ENCODE assay signal across 13 cellular contexts in the genomic region with DNA sequence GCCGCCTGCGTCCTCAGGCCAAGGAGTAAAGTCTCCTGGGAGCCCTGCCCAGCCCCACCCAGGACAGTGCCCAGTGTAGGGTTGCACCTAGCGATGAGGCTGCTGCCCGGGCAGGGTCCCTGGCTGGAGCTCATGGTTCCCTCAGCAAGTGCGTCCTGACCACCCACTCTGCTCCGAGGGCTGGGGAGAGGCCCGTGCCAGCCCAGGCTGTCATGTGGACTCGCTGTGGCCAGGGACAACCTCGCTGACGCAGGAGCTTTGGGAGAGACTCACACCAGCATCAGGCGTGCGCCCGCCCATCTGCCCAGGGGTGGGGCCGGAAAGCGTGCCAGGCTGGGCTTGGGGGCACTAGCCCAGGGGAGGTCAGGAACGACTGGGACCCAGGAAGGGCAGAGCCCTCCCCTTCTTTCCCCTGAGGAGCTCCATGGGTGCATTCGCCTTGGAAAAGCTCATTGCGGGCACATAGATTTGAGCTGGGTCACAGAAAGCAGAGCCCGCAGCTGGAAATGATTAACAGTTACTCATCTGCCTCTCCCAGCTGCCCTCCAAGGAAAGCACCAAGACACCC. TPM values are rescaled to one million over a fixed set of nuclear protein-coding genes. Genes with fewer than 3 reads are reported as not detected.
DNase-seq lines count a peak whose midpoint lies in the region; FAIRE-seq and TF ChIP-seq lines count a peak whose summit lies in the region.
"Had no signal": no experiment of that assay in that cellular context is flagged by ENCODE, and none has a peak within 500 bp of the region (broad histone marks: within the 10 kb centered on the region; RNA-seq: fewer than 3 reads in every experiment).

No MANE protein-coding gene starts in this region.

- H3K23ac ChIP-seq in H1 (ENCODE audit: insufficient read length), result no peak overlapping the region

- no peak overlapping the region for H3K4ac ChIP-seq in H1 (replicated peaks; ENCODE audit: insufficient read length, low read depth, low read length)

- H2BK5ac ChIP-seq in H1 (ENCODE audit: low read depth, low read length), result no peak overlapping the region

- intact Hi-C loops in left ventricle myocardium inferior (cut with micrococcal nuclease), result no loop called here

- H3K23me2 ChIP-seq in H1 (ENCODE audit: low read depth, low read length), result peaks cover 1% of the 10 kb centered on the region; the same call in 1 of the 2 replicates

- H4K8ac ChIP-seq in H1 (ENCODE audit: extremely low read depth, insufficient read depth, low read length), result peak overlapping the region; percentile 28; the same call in 1 of the 2 replicates

- no peak overlapping the region for H3K27ac ChIP-seq in H1 (ENCODE audit: low read depth, low read length)
- peak overlapping the region; percentile 14 for H3K27ac ChIP-seq in osteoblast (ENCODE audit: low read depth, low read length)
- H3K27ac ChIP-seq in left ventricle myocardium inferior (replicated peaks), result no peak overlapping the region
- H3K27ac ChIP-seq: neutrophil had no signal

- WGBS in H1 (ENCODE audit: extremely low coverage in 1 of 2, insufficient coverage in 1 of 2, insufficient read length in 1 of 2, insufficient replicate concordance in 2 of 2, low coverage in 1 of 2, low lambda C conversion rate in 2 of 2, missing lambda C conversion rate in 1 of 2), 2 experiments, result 92% methylated on average over 16 of the region's 19 CpGs; no CpG with 5 or more reads in 1 of the 2 experiments

- no peaks in the 10 kb centered on the region for H4K20me1 ChIP-seq in H1 (replicated peaks in 1 of 2; ENCODE audit: control insufficient read depth in 1 of 2, insufficient read depth in 2 of 2, low read length in 2 of 2)
- peaks cover 3% of the 10 kb centered on the region for H4K20me1 ChIP-seq in osteoblast (ENCODE audit: insufficient read depth, low read length)

- H3K18ac ChIP-seq in H1 (ENCODE audit: extremely low read depth, low read length), result no peak overlapping the region

- H4K91ac ChIP-seq in H1 (replicated peaks; ENCODE audit: insufficient read length, low read length), result no peak overlapping the region

- TF ChIP-seq EP300 in H1 (IDR thresholded peaks at IDR 0.05; ENCODE audit: borderline replicate concordance in 1 of 2, low read depth in 2 of 2, low read length in 2 of 2), result no peak

- no peaks in the 10 kb centered on the region for H3K79me1 ChIP-seq in H1 (ENCODE audit: low read depth, low read length)

- H4K5ac ChIP-seq in H1 (ENCODE audit: insufficient read length, low read depth, low read length), result no peak overlapping the region

- no peak for TF ChIP-seq RAD21 in H1 (IDR thresholded peaks at IDR 0.05 in 1 of 2, conservative IDR thresholded peaks at IDR 0.05 in 1 of 2; ENCODE audit: low read depth in 2 of 2, low read length in 2 of 2)

- no peak for FAIRE-seq in H1 (lab: Jason Lieb, UNC)

- H3K9me3 ChIP-seq in H1 (ENCODE audit: insufficient read depth in 2 of 2, low read depth in 1 of 2, low read length in 1 of 2) (peaks cover 0 to 5% of the 10 kb centered on the region in 2 experiments; a peak in 2 of 4 replicates), osteoblast (ENCODE audit: low read depth, low read length) (no peaks in the 10 kb centered on the region), left ventricle myocardium inferior (replicated peaks) (no peaks in the 10 kb centered on the region)
- H3K9me3 ChIP-seq: neutrophil had no signal

- H3K4me1 ChIP-seq in H1 (replicated peaks in 1 of 4; ENCODE audit: control insufficient read depth in 3 of 4, insufficient read depth in 4 of 4, low read length in 3 of 4) (peaks cover 0 to 7% (median 0%) of the 10 kb centered on the region in 4 experiments; a peak in 1 of 7 replicates), osteoblast (ENCODE audit: insufficient read depth, low read length) (peaks cover 16% of the 10 kb centered on the region), left ventricle myocardium inferior (no peaks in the 10 kb centered on the region)

- H3K36me3 ChIP-seq in H1 (ENCODE audit: control insufficient read depth in 2 of 4, insufficient read depth in 4 of 4, low read length in 3 of 4) (no peaks in the 10 kb centered on the region), osteoblast (ENCODE audit: insufficient read depth, low read length) (no peaks in the 10 kb centered on the region), left ventricle myocardium inferior (no peaks in the 10 kb centered on the region)
- H3K36me3 ChIP-seq: neutrophil had no signal

- no peak overlapping the region for H2BK20ac ChIP-seq in H1 (ENCODE audit: low read length)

- H3K4me3 ChIP-seq in H1 (ENCODE audit: extremely low read depth in 1 of 4, insufficient read depth in 2 of 4, low read depth in 3 of 4, low read length in 4 of 4) (no peak overlapping the region), osteoblast (ENCODE audit: insufficient read depth, low read length) (peak overlapping the region; percentile 4), left ventricle myocardium inferior (no peak overlapping the region)

- no peaks in the 10 kb centered on the region for H3K79me2 ChIP-seq in H1 (ENCODE audit: control insufficient read depth in 1 of 2, insufficient read depth in 2 of 2, low read length in 2 of 2)
- no peaks in the 10 kb centered on the region for H3K79me2 ChIP-seq in osteoblast (ENCODE audit: insufficient read depth, low read length)

- H2BK15ac ChIP-seq in H1 (ENCODE audit: low read length), result no peak overlapping the region

- TF ChIP-seq CTCF in H1 (IDR thresholded peaks at IDR 0.05; ENCODE audit: control extremely low read depth in 1 of 3, insufficient read depth in 1 of 3, low read depth in 1 of 3, low read length in 3 of 3) (no peak), osteoblast (IDR thresholded peaks at IDR 0.05; ENCODE audit: extremely low read depth, low read depth, low read length) (no peak), left ventricle myocardium inferior (IDR thresholded peaks at IDR 0.05; ENCODE audit: borderline replicate concordance) (no peak)

- H2AK5ac ChIP-seq in H1 (ENCODE audit: low read depth, low read length), result no peak overlapping the region

- H3K56ac ChIP-seq in H1 (replicated peaks; ENCODE audit: insufficient read length, low read depth, low read length), result no peak overlapping the region

- H2AFZ ChIP-seq in H1 (ENCODE audit: low read length), result no peak overlapping the region
- no peak overlapping the region for H2AFZ ChIP-seq in osteoblast (ENCODE audit: low read length)

- TF ChIP-seq POLR2A in H1 (IDR thresholded peaks at IDR 0.05; ENCODE audit: control extremely low read depth in 1 of 2, low read depth in 2 of 2, low read length in 2 of 2), result no peak

- CTCF ChIA-PET in H1 (lab: Charles Lee; ENCODE audit: partially characterized antibody), result interaction anchor here (0.9 to 3.7 kb wide), 6 partner anchors 9 to 44 kb away, joined by 3 to 26 read pairs (median 4); no protein-coding TSS in a partner anchor

- POLR2A ChIA-PET in H1 (lab: Charles Lee; ENCODE audit: partially characterized antibody), result interaction anchor here (1.3 to 4.2 kb wide), 4 partner anchors 9 to 33 kb away, joined by 3 to 21 read pairs (median 6); a partner anchor contains a TSS

- no peak overlapping the region for H3K9ac ChIP-seq in H1 (replicated peaks in 1 of 4; ENCODE audit: extremely low read depth in 1 of 4, low read depth in 3 of 4, low read length in 3 of 4)

- H2BK12ac ChIP-seq in H1 (ENCODE audit: low read depth, low read length), result 0 out of 2 replicates have a peak overlapping the region, but pooled peaks have one; percentile 27

- no peak overlapping the region for H3K4me2 ChIP-seq in H1 (ENCODE audit: insufficient read depth in 1 of 2, low read depth in 2 of 2, low read length in 2 of 2)
- peak overlapping the region; percentile 63 for H3K4me2 ChIP-seq in osteoblast (ENCODE audit: insufficient read depth, low read length)

- H3K27me3 ChIP-seq in H1 (replicated peaks in 1 of 4; ENCODE audit: control insufficient read depth in 3 of 4, extremely low read depth in 1 of 4, insufficient read depth in 3 of 4, low read length in 3 of 4) (no peaks in the 10 kb centered on the region; a peak in 3 of 7 replicates), osteoblast (ENCODE audit: insufficient read depth, low read length) (no peaks in the 10 kb centered on the region), left ventricle myocardium inferior (ENCODE audit: low read depth) (peaks cover 58% of the 10 kb centered on the region)

- DNase-seq in EH (ENCODE audit: low read depth) (peak; percentile 92), NCI-H460 (ENCODE audit: extremely low read depth, low read depth) (peak; percentile 58), H1 (ENCODE audit: low read depth in 1 of 2, low spot score in 2 of 2) (no peak), osteoblast (ENCODE audit: insufficient read length, low spot score, missing footprints) (peak; percentile 99), AML-193 (lab: John Stamatoyannopoulos, UW) (no peak), globus pallidus (ENCODE audit: low spot score) (no peak), DMS79 (lab: John Stamatoyannopoulos, UW) (no peak), left ventricle myocardium inferior (no peak)
- DNase-seq: activated CD4-positive, alpha-beta T cell treated with anti-CD3 and anti-CD28 coated beads for 4 hours; effector CD4-positive, alpha-beta T cell; KBM-7; stimulated activated CD4-positive, alpha-beta T cell treated with anti-CD3 and anti-CD28 coated beads, Interleukin-4, amount 100 ng/mL, for 1 hour had no signal

- no peak overlapping the region for H3K14ac ChIP-seq in H1 (ENCODE audit: insufficient read length)

- no peak overlapping the region for H2BK120ac ChIP-seq in H1 (replicated peaks; ENCODE audit: low read depth, low read length)

RNA-seq across cellular contexts. Expression of a gene that starts 19.7 kb away (rescaled TPM):
- total RNA-seq in NCI-H460 (2014; rRNA removed; shearing (Covaris generic)), result 0.17 TPM in 1 of 2 replicates, not detected in the other
- polyA plus RNA-seq in NCI-H460 (2014; cell fraction: nucleus; rRNA removed), result 0.39 TPM in 1 of 2 replicates, not detected in the other
- 2.5 and 3.1 TPM in 2 replicates for total RNA-seq in H1 (2021; fragmentation: NEBNext Ultra II Directional; extraction: Animal tissue kit (Norgen Biotek cat#: 25700))
- 2.8 and 3.9 TPM in 2 replicates for polyA plus RNA-seq in H1 (2011; rRNA removed)
- polyA plus RNA-seq in H1 (2011; cell fraction: cytosol; rRNA removed), result 3.1 TPM
- 12.5 TPM for polyA plus RNA-seq in H1 (2011; cell fraction: nucleus; rRNA removed)
- polyA plus RNA-seq in H1 (2012, experiment 1 of 2), result 0.73 to 2.7 TPM (median 2.0 TPM) in 4 replicates
- polyA plus RNA-seq in H1 (2012, experiment 2 of 2), result 1.3 TPM
- 5.7 TPM for polyA plus RNA-seq in H1 (2013, experiment 1 of 2)
- 5.7 TPM for polyA plus RNA-seq in H1 (2013, experiment 2 of 2)
- 1.1 and 1.7 TPM in 2 replicates for polyA minus RNA-seq in H1 (2011; rRNA and poly(A)+ RNA removed)
- 0.73 TPM for polyA minus RNA-seq in H1 (2011; cell fraction: cytosol; rRNA and poly(A)+ RNA removed)
- polyA minus RNA-seq in H1 (2011; cell fraction: nucleus; rRNA and poly(A)+ RNA removed), result 1.6 TPM
- 0.29 and 0.36 TPM in 2 replicates for total RNA-seq in osteoblast
- total RNA-seq in left ventricle myocardium inferior, result not detected

RNA-seq across cellular contexts. Expression of a gene that starts 24.4 kb away (rescaled TPM):
- 47.8 and 51.3 TPM in 2 replicates for total RNA-seq in NCI-H460 (2014; rRNA removed; shearing (Covaris generic))
- polyA plus RNA-seq in NCI-H460 (2014; cell fraction: nucleus; rRNA removed), result 86.9 and 107 TPM in 2 replicates
- 64.4 and 73.5 TPM in 2 replicates for total RNA-seq in H1 (2021; fragmentation: NEBNext Ultra II Directional; extraction: Animal tissue kit (Norgen Biotek cat#: 25700))
- 75.8 and 100 TPM in 2 replicates for polyA plus RNA-seq in H1 (2011; rRNA removed)
- polyA plus RNA-seq in H1 (2011; cell fraction: cytosol; rRNA removed), result 104 TPM
- 118 TPM for polyA plus RNA-seq in H1 (2011; cell fraction: nucleus; rRNA removed)
- polyA plus RNA-seq in H1 (2012, experiment 1 of 2), result 46.2 to 73.1 TPM (median 70.6 TPM) in 4 replicates
- 78.8 TPM for polyA plus RNA-seq in H1 (2012, experiment 2 of 2)
- 37.5 TPM for polyA plus RNA-seq in H1 (2013, experiment 1 of 2)
- 38.9 TPM for polyA plus RNA-seq in H1 (2013, experiment 2 of 2)
- polyA minus RNA-seq in H1 (2011; rRNA and poly(A)+ RNA removed), result 48.7 and 52.9 TPM in 2 replicates
- polyA minus RNA-seq in H1 (2011; cell fraction: cytosol; rRNA and poly(A)+ RNA removed), result 59.7 TPM
- 30.2 TPM for polyA minus RNA-seq in H1 (2011; cell fraction: nucleus; rRNA and poly(A)+ RNA removed)
- total RNA-seq in osteoblast (101 and 110 TPM in 2 replicates), left ventricle myocardium inferior (37.3 TPM)

RNA-seq across cellular contexts. Expression of a gene that starts 24.5 kb away (rescaled TPM):
- total RNA-seq in NCI-H460 (2014; rRNA removed; shearing (Covaris generic)), result 4.0 and 4.8 TPM in 2 replicates
- polyA plus RNA-seq in NCI-H460 (2014; cell fraction: nucleus; rRNA removed), result 15.4 and 16.1 TPM in 2 replicates
- 13.5 and 16.9 TPM in 2 replicates for total RNA-seq in H1 (2021; fragmentation: NEBNext Ultra II Directional; extraction: Animal tissue kit (Norgen Biotek cat#: 25700))
- 5.4 and 8.4 TPM in 2 replicates for polyA plus RNA-seq in H1 (2011; rRNA removed)
- 6.2 TPM for polyA plus RNA-seq in H1 (2011; cell fraction: cytosol; rRNA removed)
- polyA plus RNA-seq in H1 (2011; cell fraction: nucleus; rRNA removed), result 7.4 TPM
- polyA plus RNA-seq in H1 (2012, experiment 1 of 2), result 6.9 to 11.5 TPM (median 10.4 TPM) in 4 replicates
- polyA plus RNA-seq in H1 (2012, experiment 2 of 2), result 7.0 TPM
- 14.6 TPM for polyA plus RNA-seq in H1 (2013, experiment 1 of 2)
- polyA plus RNA-seq in H1 (2013, experiment 2 of 2), result 15.6 TPM
- 6.0 TPM in 2 replicates for polyA minus RNA-seq in H1 (2011; rRNA and poly(A)+ RNA removed)
- polyA minus RNA-seq in H1 (2011; cell fraction: cytosol; rRNA and poly(A)+ RNA removed), result 11.2 TPM
- 8.0 TPM for polyA minus RNA-seq in H1 (2011; cell fraction: nucleus; rRNA and poly(A)+ RNA removed)
- total RNA-seq in osteoblast (3.2 and 3.3 TPM in 2 replicates), left ventricle myocardium inferior (3.6 TPM)

RNA-seq across cellular contexts. Expression of a gene that starts 53.3 kb away (rescaled TPM):
- total RNA-seq in NCI-H460 (2014; rRNA removed; shearing (Covaris generic)), result 30.2 and 42.3 TPM in 2 replicates
- polyA plus RNA-seq in NCI-H460 (2014; cell fraction: nucleus; rRNA removed), result 375 and 387 TPM in 2 replicates
- total RNA-seq in H1 (2021; fragmentation: NEBNext Ultra II Directional; extraction: Animal tissue kit (Norgen Biotek cat#: 25700)), result 76.8 and 83.9 TPM in 2 replicates
- 49.5 and 87.5 TPM in 2 replicates for polyA plus RNA-seq in H1 (2011; rRNA removed)
- 91.7 TPM for polyA plus RNA-seq in H1 (2011; cell fraction: cytosol; rRNA removed)
- polyA plus RNA-seq in H1 (2011; cell fraction: nucleus; rRNA removed), result 406 TPM
- polyA plus RNA-seq in H1 (2012, experiment 1 of 2), result 82.0 to 144 TPM (median 116 TPM) in 4 replicates
- polyA plus RNA-seq in H1 (2012, experiment 2 of 2), result 45.2 TPM
- polyA plus RNA-seq in H1 (2013, experiment 1 of 2), result 49.2 TPM
- polyA plus RNA-seq in H1 (2013, experiment 2 of 2), result 43.1 TPM
- 36.6 and 43.1 TPM in 2 replicates for polyA minus RNA-seq in H1 (2011; rRNA and poly(A)+ RNA removed)
- 64.7 TPM for polyA minus RNA-seq in H1 (2011; cell fraction: cytosol; rRNA and poly(A)+ RNA removed)
- polyA minus RNA-seq in H1 (2011; cell fraction: nucleus; rRNA and poly(A)+ RNA removed), result 58.6 TPM
- total RNA-seq in osteoblast, result 24.8 and 37.6 TPM in 2 replicates
- total RNA-seq in left ventricle myocardium inferior, result 26.7 TPM

RNA-seq across cellular contexts. Expression of a gene that starts 57.6 kb away (rescaled TPM):
- total RNA-seq in NCI-H460 (2014; rRNA removed; shearing (Covaris generic)), result 38.5 and 43.1 TPM in 2 replicates
- 519 and 567 TPM in 2 replicates for polyA plus RNA-seq in NCI-H460 (2014; cell fraction: nucleus; rRNA removed)
- total RNA-seq in H1 (2021; fragmentation: NEBNext Ultra II Directional; extraction: Animal tissue kit (Norgen Biotek cat#: 25700)), result 21.7 and 23.7 TPM in 2 replicates
- 10.0 and 17.2 TPM in 2 replicates for polyA plus RNA-seq in H1 (2011; rRNA removed)
- polyA plus RNA-seq in H1 (2011; cell fraction: cytosol; rRNA removed), result 14.5 TPM
- polyA plus RNA-seq in H1 (2011; cell fraction: nucleus; rRNA removed), result 64.5 TPM
- 18.4 to 21.5 TPM (median 20.9 TPM) in 4 replicates for polyA plus RNA-seq in H1 (2012, experiment 1 of 2)
- polyA plus RNA-seq in H1 (2012, experiment 2 of 2), result 9.1 TPM
- 11.5 TPM for polyA plus RNA-seq in H1 (2013, experiment 1 of 2)
- 11.1 TPM for polyA plus RNA-seq in H1 (2013, experiment 2 of 2)
- 6.3 and 6.8 TPM in 2 replicates for polyA minus RNA-seq in H1 (2011; rRNA and poly(A)+ RNA removed)
- polyA minus RNA-seq in H1 (2011; cell fraction: cytosol; rRNA and poly(A)+ RNA removed), result 10.2 TPM
- 9.5 TPM for polyA minus RNA-seq in H1 (2011; cell fraction: nucleus; rRNA and poly(A)+ RNA removed)
- total RNA-seq in osteoblast, result 7.2 and 21.8 TPM in 2 replicates
- total RNA-seq in left ventricle myocardium inferior, result not detected

Comparison
In these comparisons a context has a peak if more than half of its experiments do, and no peak if none do; other contexts are left out.
1. DNase-seq: peak in EH (single experiment), NCI-H460 (single experiment) and osteoblast (single experiment); none in H1 (0 of 2), AML-193 (0 of 2), globus pallidus (single experiment), DMS79 (single experiment) and left ventricle myocardium inferior (single experiment).